ENCODE assay signal across 1 cellular context in genomic region chr6:17725083-17725482, GRCh38.
TF ChIP-seq lines count a peak whose summit lies in the region.

No MANE protein-coding gene starts in this region.

TF ChIP-seq in GM23338, 12 proteins besides CTCF, POLR2A, EP300 and RAD21 (continued from another document):
- 0 out of 2 replicates have a peak, but pooled peaks have one; percentile 14 for TF ChIP-seq ZNF462 (CRISPR knock-in tag; IDR thresholded peaks at IDR 0.05)
